20 cellular contexts compared by ENCODE assay signal in the genomic region with DNA sequence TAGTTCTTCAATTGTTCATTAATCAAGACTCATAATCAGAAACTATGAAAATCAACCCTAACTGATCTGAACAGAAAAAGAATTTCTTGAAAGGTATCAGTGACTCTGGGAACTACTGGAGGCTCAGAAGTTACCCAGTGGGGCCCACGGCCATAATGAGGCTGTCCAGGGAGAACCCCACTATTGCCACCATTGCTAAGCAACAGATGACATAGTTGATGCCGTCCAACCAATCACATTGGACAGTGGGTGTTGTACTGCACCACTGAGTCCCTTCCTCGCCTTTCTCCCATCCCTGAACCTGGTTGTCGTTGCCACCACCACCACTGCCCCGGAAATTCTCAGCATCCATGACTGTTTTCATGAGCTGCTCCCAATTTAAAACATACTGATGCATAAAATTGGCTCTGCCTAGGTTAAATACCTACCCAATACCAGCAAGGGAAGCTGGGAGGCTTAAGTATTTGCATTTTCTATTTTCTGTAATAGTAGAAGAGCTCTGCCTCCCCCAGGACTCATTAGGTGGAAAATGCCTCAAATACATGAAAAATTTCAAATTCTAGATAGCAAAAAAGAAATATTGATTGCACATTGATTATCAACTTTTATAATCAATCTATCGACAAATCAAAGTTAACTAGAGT. TPM values are rescaled to one million over a fixed set of nuclear protein-coding genes. Genes with fewer than 3 reads are reported as not detected.
DNase-seq lines count a peak whose midpoint lies in the region; ATAC-seq, FAIRE-seq and TF ChIP-seq lines count a peak whose summit lies in the region.
"Had no signal": no experiment of that assay in that cellular context is flagged by ENCODE, and none has a peak within 500 bp of the region (broad histone marks: within the 10 kb centered on the region; RNA-seq: fewer than 3 reads in every experiment).

No MANE protein-coding gene starts in this region.

- H3K9me3 ChIP-seq in SK-N-SH, result no peaks in the 10 kb centered on the region
- H3K9me3 ChIP-seq in CD8-positive, alpha-beta memory T cell (ENCODE audit: low read length), result no peaks in the 10 kb centered on the region
- no peaks in the 10 kb centered on the region for H3K9me3 ChIP-seq in T-helper 17 cell (ENCODE audit: control insufficient read depth, low read length, poor library complexity, severe bottlenecking)

- no peak overlapping the region for H3K27ac Mint-ChIP-seq in CD8-positive, alpha-beta memory T cell
- H3K27ac Mint-ChIP-seq in T-helper 17 cell, result no peak overlapping the region
- H3K27ac Mint-ChIP-seq: activated CD8-positive, alpha-beta memory T cell treated with anti-CD3 and anti-CD28 coated beads, Interleukin-2, amount 10 ng/mL, durations not matched to agents 7 days and 5 days; activated naive CD4-positive, alpha-beta T cell treated with anti-CD3 and anti-CD28 coated beads, Interleukin-2, amount 50 U/mL, for 72 hours; natural killer cell had no signal

- FAIRE-seq in GM12892 (lab: Jason Lieb, UNC), result peak; percentile 56

- peaks cover 0 to 3% (median 0%) of the 10 kb centered on the region in 3 donors for H3K36me3 Mint-ChIP-seq in CD8-positive, alpha-beta memory T cell
- peaks cover 6% of the 10 kb centered on the region for H3K36me3 Mint-ChIP-seq in T-helper 17 cell (ENCODE audit: low read depth)
- H3K36me3 Mint-ChIP-seq: natural killer cell had no signal

- H3K4me3 ChIP-seq in SK-N-SH (ENCODE audit: low read depth in 2 of 2, low read length in 1 of 2), result no peak overlapping the region
- H3K4me3 ChIP-seq in CD8-positive, alpha-beta memory T cell (ENCODE audit: low read length), result no peak overlapping the region
- H3K4me3 ChIP-seq: cardiac muscle cell had no signal

- POLR2A ChIA-PET in SK-N-SH (lab: Yijun Ruan, JAX), result no interaction called here
- POLR2A ChIA-PET in CD8-positive, alpha-beta memory T cell (lab: Charles Lee), result interaction anchor here (0.6 kb wide), 1 partner anchor 17 kb away, joined by 3 read pairs; no protein-coding TSS in a partner anchor

- ATAC-seq in GM19438 (IDR thresholded peaks at IDR 0.05; ENCODE audit: low read depth, unreplicated experiment) (peak; percentile 98), HG02938 (IDR thresholded peaks at IDR 0.05; ENCODE audit: unreplicated experiment) (peak; percentile 98), T-helper 17 cell (no peak)
- ATAC-seq: activated CD8-positive, alpha-beta memory T cell treated with anti-CD3 and anti-CD28 coated beads, Interleukin-2, amount 10 ng/mL, durations not matched to agents 7 days and 5 days; activated naive CD4-positive, alpha-beta T cell treated with anti-CD3 and anti-CD28 coated beads, Interleukin-2, amount 50 U/mL, for 72 hours; left colon; natural killer cell had no signal

- no peak for TF ChIP-seq RAD21 in SK-N-SH (IDR thresholded peaks at IDR 0.05; ENCODE audit: low read length)

- H3K36me3 ChIP-seq in SK-N-SH (replicated peaks in 1 of 2; ENCODE audit: control insufficient read depth in 1 of 2, insufficient read depth in 2 of 2, low read length in 1 of 2), result no peaks in the 10 kb centered on the region
- no peaks in the 10 kb centered on the region for H3K36me3 ChIP-seq in CD8-positive, alpha-beta memory T cell (ENCODE audit: insufficient read depth, low read length)
- H3K36me3 ChIP-seq: cardiac muscle cell had no signal

- H4K20me1 ChIP-seq in SK-N-SH (ENCODE audit: insufficient read depth), result no peaks in the 10 kb centered on the region

- TF ChIP-seq EP300 in SK-N-SH (IDR thresholded peaks at IDR 0.05; ENCODE audit: borderline replicate concordance in 1 of 2, low read depth in 1 of 2, low read length in 1 of 2), result no peak

- H2AFZ ChIP-seq in SK-N-SH (ENCODE audit: low read depth), result no peak overlapping the region

- no peak overlapping the region for H3K9ac ChIP-seq in SK-N-SH

- no peak for DNase-seq in GM12892 (ENCODE audit: insufficient read length)
- DNase-seq in SK-N-SH, result no peak
- DNase-seq in NCI-H526 (lab: John Stamatoyannopoulos, UW), result no peak
- DNase-seq in ecto neural progenitor cell (ENCODE audit: low spot score), result no peak
- no peak for DNase-seq in CD8-positive, alpha-beta memory T cell
- no peak for DNase-seq in T-helper 17 cell
- DNase-seq: activated CD8-positive, alpha-beta memory T cell treated with anti-CD3 and anti-CD28 coated beads, Interleukin-2, amount 10 ng/mL, durations not matched to agents 7 days and 5 days; DMS153; GOT3; KG1; left colon; natural killer cell; retina; SIG-M5; stimulated activated CD4-positive, alpha-beta T cell treated with anti-CD3 and anti-CD28 coated beads, Interleukin-4, amount 100 ng/mL, for 24 hours; stimulated activated naive CD4-positive, alpha-beta T cell had no signal

- H3K4me3 Mint-ChIP-seq in CD8-positive, alpha-beta memory T cell, result no peak overlapping the region
- H3K4me3 Mint-ChIP-seq in T-helper 17 cell, result no peak overlapping the region
- H3K4me3 Mint-ChIP-seq: activated CD8-positive, alpha-beta memory T cell treated with anti-CD3 and anti-CD28 coated beads, Interleukin-2, amount 10 ng/mL, durations not matched to agents 7 days and 5 days; natural killer cell had no signal

- H3K9me2 ChIP-seq in SK-N-SH, result no peaks in the 10 kb centered on the region

- CTCF ChIA-PET in SK-N-SH (lab: Yijun Ruan, JAX), result no interaction called here
- CTCF ChIA-PET in CD8-positive, alpha-beta memory T cell (lab: Charles Lee), result no interaction called here

- no peak for TF ChIP-seq POLR2A in GM12892 (IDR thresholded peaks at IDR 0.05; ENCODE audit: low read depth, low read length)

- no peak for TF ChIP-seq CTCF in SK-N-SH (IDR thresholded peaks at IDR 0.05)

- H3K27me3 Mint-ChIP-seq in CD8-positive, alpha-beta memory T cell, result peaks cover 11 to 51% of the 10 kb centered on the region in 2 donors
- peaks cover 39% of the 10 kb centered on the region for H3K27me3 Mint-ChIP-seq in T-helper 17 cell

- no peaks in the 10 kb centered on the region for H3K4me1 ChIP-seq in SK-N-SH (ENCODE audit: control insufficient read depth in 1 of 2, insufficient read depth in 2 of 2, low read depth in 1 of 2, low read length in 1 of 2)
- no peaks in the 10 kb centered on the region for H3K4me1 ChIP-seq in CD8-positive, alpha-beta memory T cell (ENCODE audit: insufficient read depth, low read length)

- no peak overlapping the region for H3K4me2 ChIP-seq in SK-N-SH

- no peaks in the 10 kb centered on the region for H3K9me3 Mint-ChIP-seq in CD8-positive, alpha-beta memory T cell
- H3K9me3 Mint-ChIP-seq: activated naive CD4-positive, alpha-beta T cell treated with anti-CD3 and anti-CD28 coated beads, Interleukin-2, amount 50 U/mL, for 72 hours; natural killer cell had no signal

- no peaks in the 10 kb centered on the region for H3K79me2 ChIP-seq in SK-N-SH (ENCODE audit: insufficient read depth)

- WGBS in SK-N-SH (ENCODE audit: low lambda C conversion rate), result 34% methylated on average over 6 of the region's 6 CpGs

- H3K27ac ChIP-seq in SK-N-SH (ENCODE audit: low read depth in 2 of 2, low read length in 1 of 2), result no peak overlapping the region
- no peak overlapping the region for H3K27ac ChIP-seq in CD8-positive, alpha-beta memory T cell (ENCODE audit: low read depth, low read length)
- H3K27ac ChIP-seq: cardiac muscle cell had no signal

- H3F3A ChIP-seq in SK-N-SH (replicated peaks; ENCODE audit: insufficient read depth), result no peaks in the 10 kb centered on the region

- no peaks in the 10 kb centered on the region for H3K27me3 ChIP-seq in SK-N-SH (ENCODE audit: insufficient read depth)
- H3K27me3 ChIP-seq in CD8-positive, alpha-beta memory T cell (ENCODE audit: insufficient read depth, low read length, poor library complexity, severe bottlenecking), result no peaks in the 10 kb centered on the region
- H3K27me3 ChIP-seq: cardiac muscle cell had no signal

- peaks cover 0 to 5% (median 0%) of the 10 kb centered on the region in 3 donors for H3K4me1 Mint-ChIP-seq in CD8-positive, alpha-beta memory T cell
- H3K4me1 Mint-ChIP-seq in T-helper 17 cell, result peaks cover 5% of the 10 kb centered on the region
- H3K4me1 Mint-ChIP-seq: activated CD8-positive, alpha-beta memory T cell treated with anti-CD3 and anti-CD28 coated beads, Interleukin-2, amount 10 ng/mL, durations not matched to agents 7 days and 5 days had no signal

TF ChIP-seq in SK-N-SH, 30 proteins besides CTCF, POLR2A, EP300 and RAD21:
- TF ChIP-seq NRF1 (IDR thresholded peaks at IDR 0.05; ENCODE audit: low read depth, low read length) (no peak), TAF1 (IDR thresholded peaks at IDR 0.05; ENCODE audit: borderline replicate concordance, low read depth, low read length) (no peak), RFX5 (IDR thresholded peaks at IDR 0.05; ENCODE audit: low read length) (peak; percentile 94), RCOR1 (IDR thresholded peaks at IDR 0.05; ENCODE audit: low read length) (no peak)
- TF ChIP-seq, protein P1, sequence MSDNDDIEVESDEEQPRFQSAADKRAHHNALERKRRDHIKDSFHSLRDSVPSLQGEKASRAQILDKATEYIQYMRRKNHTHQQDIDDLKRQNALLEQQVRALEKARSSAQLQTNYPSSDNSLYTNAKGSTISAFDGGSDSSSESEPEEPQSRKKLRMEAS (IDR thresholded peaks at IDR 0.05; ENCODE audit: low read depth), result no peak

RNA-seq across cellular contexts. Expression of a gene that starts 26.7 kb away (rescaled TPM):
- 10.6 TPM for polyA plus RNA-seq in GM12892 (2012; ENCODE audit: missing spikeins)
- polyA plus RNA-seq in SK-N-SH (2012; rRNA removed), result 8.2 and 8.9 TPM in 2 replicates
- 9.6 and 10.1 TPM in 2 replicates for polyA plus RNA-seq in SK-N-SH (2012; cell fraction: cytosol; rRNA removed)
- 11.3 and 12.2 TPM in 2 replicates for polyA plus RNA-seq in SK-N-SH (2012; cell fraction: nucleus; rRNA removed)
- 1 to 10 TPM; 1.9 to 3.2 TPM for total RNA-seq in CD8-positive, alpha-beta memory T cell
- 1.3 TPM for polyA plus RNA-seq in CD8-positive, alpha-beta memory T cell
- 1 to 10 TPM; 2.5 to 5.6 TPM for total RNA-seq in T-helper 17 cell
